In genomic region chr1:103602740-103603139, GRCh38 we compare ENCODE assay signal across 18 cellular contexts. TPM values are rescaled to one million over a fixed set of nuclear protein-coding genes. Genes with fewer than 3 reads are reported as not detected.
"Had no signal": no experiment of that assay in that cellular context is flagged by ENCODE, and none has a peak within 500 bp of the region (broad histone marks: within the 10 kb centered on the region; RNA-seq: fewer than 3 reads in every experiment).

No MANE protein-coding gene starts in this region.

RNA-seq across cellular contexts. Expression of gene AMY2A, which starts 14.5 kb away (rescaled TPM):
- total RNA-seq: occipital lobe, osteoblast, prostate gland, pulmonary artery endothelial cell, stomach, thyroid gland, ureter, vagina had no signal
- polyA plus RNA-seq: neural cell had no signal

RNA-seq across cellular contexts. Expression of gene AMY1A, which starts 52.8 kb away (rescaled TPM):
- total RNA-seq: natural killer cell, occipital lobe, osteoblast, posterior vena cava, pulmonary artery endothelial cell, right atrium auricular region, sciatic nerve, stomach, subcutaneous adipose tissue, temporal lobe, thoracic aorta, tibial nerve, ureter, vagina had no signal
- polyA plus RNA-seq: neural cell, ovary, stomach had no signal
